Comparison of ENCODE assay signal across 22 cellular contexts in genomic region chr21:37579356-37579755, GRCh38.
"Had no signal": no experiment of that assay in that cellular context is flagged by ENCODE, and none has a peak within 500 bp of the region (broad histone marks: within the 10 kb centered on the region; RNA-seq: fewer than 3 reads in every experiment).

No MANE protein-coding gene starts in this region.

- H3K4me2 ChIP-seq: KMS-11 had no signal

- H3K4me3 ChIP-seq: K562, SJSA1, SK-N-MC had no signal

- H3K27me3 ChIP-seq: SJSA1 had no signal

- H3K4me1 ChIP-seq: SJSA1 had no signal

- H3K27ac ChIP-seq: HL-60, KMS-11, SJSA1, SK-N-MC had no signal

- H3K36me3 ChIP-seq: SJSA1 had no signal

- DNase-seq: Kasumi-1, MM.1S, NCI-H1092 treated with DMSO at 0.1 percent for 48 hours, NCI-H1436, NCI-H187, NCI-H2029, NCI-H2081 treated with DMSO at 0.1 percent for 48 hours, NCI-H2171, NCI-H226, NCI-H446, NCI-H510A, NCI-H524 treated with DMSO at 0.1 percent for 48 hours, NCI-H69, NCI-H774, Right ventricle myocardium superior, RPMI8226, SIG-M5 had no signal

- H3K9ac ChIP-seq: KMS-11 had no signal

- ATAC-seq: K562 had no signal
